In the genomic region with DNA sequence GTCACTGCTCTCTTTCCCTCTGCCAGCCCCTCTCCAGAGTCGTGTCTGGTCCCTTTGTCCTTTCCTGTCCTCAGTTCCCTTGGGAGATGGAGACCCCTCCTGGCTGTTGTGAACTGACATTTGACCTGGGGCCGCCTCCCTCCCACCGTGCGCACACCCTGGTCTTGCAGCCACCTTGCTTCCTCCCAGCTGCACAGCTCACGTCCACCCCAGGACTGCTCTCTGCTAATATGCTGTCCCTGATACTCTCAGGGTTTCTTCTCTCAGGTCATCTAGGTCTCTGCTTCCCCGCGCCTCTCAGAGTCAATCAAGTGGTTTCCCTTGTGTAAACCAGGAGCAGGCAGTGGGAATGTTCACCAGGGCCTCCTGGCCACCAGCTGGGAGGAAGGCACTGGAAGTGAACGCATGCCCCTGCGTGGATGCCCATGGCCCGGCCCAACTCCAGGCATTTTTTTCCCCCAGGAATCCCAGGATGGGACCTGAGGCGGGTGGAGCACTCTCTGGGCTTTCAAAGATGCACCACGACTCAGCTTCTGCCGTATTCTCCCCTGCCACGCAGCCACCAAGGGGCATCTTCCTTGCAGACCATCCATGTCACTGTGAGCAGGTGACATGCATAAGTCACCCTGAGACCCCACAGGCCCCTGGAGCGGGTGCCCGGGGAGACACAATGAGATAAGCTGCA, we compare ENCODE assay signal across 19 cellular contexts.
A peak's percentile ranks its signal among the peaks of the same experiment; 100 is the strongest.
DNase-seq lines count a peak whose midpoint lies in the region; ATAC-seq and TF ChIP-seq lines count a peak whose summit lies in the region.
"Had no signal": no experiment of that assay in that cellular context is flagged by ENCODE, and none has a peak within 500 bp of the region (broad histone marks: within the 10 kb centered on the region; RNA-seq: fewer than 3 reads in every experiment).

No MANE protein-coding gene starts in this region.

- H3K36me3 ChIP-seq in right atrium auricular region (no peaks in the 10 kb centered on the region), lower lobe of right lung (no peaks in the 10 kb centered on the region), upper lobe of right lung (no peaks in the 10 kb centered on the region)
- H3K36me3 ChIP-seq: BLaER1 had no signal

- H3K27ac ChIP-seq in right atrium auricular region (no peak overlapping the region), lower lobe of right lung (no peak overlapping the region), upper lobe of right lung (no peak overlapping the region)
- H3K27ac ChIP-seq: BLaER1, RWPE1 had no signal

- H3K4me1 ChIP-seq in right atrium auricular region (no peaks in the 10 kb centered on the region), lower lobe of right lung (no peaks in the 10 kb centered on the region), upper lobe of right lung (peaks cover 4% of the 10 kb centered on the region)

- peaks cover 15% of the 10 kb centered on the region for H3K9me3 Mint-ChIP-seq in chondrocyte (ENCODE audit: low read depth)

- ATAC-seq in Right ventricle myocardium inferior, result no peak
- no peak for ATAC-seq in lower lobe of right lung
- ATAC-seq in upper lobe of right lung, result no peak
- ATAC-seq in GM19397 (IDR thresholded peaks at IDR 0.05; ENCODE audit: unreplicated experiment), result no peak
- ATAC-seq: PC-3 had no signal

- no peak for TF ChIP-seq CTCF in right atrium auricular region (IDR thresholded peaks at IDR 0.05)
- no peak for TF ChIP-seq CTCF in chondrocyte (IDR thresholded peaks at IDR 0.05)
- TF ChIP-seq CTCF in lower lobe of right lung (IDR thresholded peaks at IDR 0.05), result no peak
- TF ChIP-seq CTCF in upper lobe of right lung (IDR thresholded peaks at IDR 0.05), result no peak

- H3K9me3 ChIP-seq in right atrium auricular region (peaks cover 0 to 10% of the 10 kb centered on the region in 2 donors), lower lobe of right lung (no peaks in the 10 kb centered on the region), upper lobe of right lung (peaks cover 10% of the 10 kb centered on the region)

- peak; percentile 33 for DNase-seq in Right ventricle myocardium inferior (ENCODE audit: missing footprints)
- DNase-seq in right atrium auricular region (ENCODE audit: low spot score), result no peak
- peak; percentile 66 for DNase-seq in chondrocyte (ENCODE audit: low spot score)
- DNase-seq in lower lobe of right lung, result peak; percentile 28
- DNase-seq in upper lobe of right lung, result peak; percentile 54
- DNase-seq in SHP77 treated with DMSO at 0.1 percent for 48 hours (lab: John Stamatoyannopoulos, UW), result no peak
- DNase-seq in activated CD4-positive, CD25-positive, alpha-beta regulatory T cell treated with anti-CD3 and anti-CD28 coated beads, Interleukin-2, amount 50 U/mL, for 72 hours, result no peak
- DNase-seq: DND-41, GOT3, KG1, NCI-H1417 treated with DMSO at 0.1 percent for 48 hours, NCI-H2029, NCI-H2171 treated with DMSO at 0.1 percent for 48 hours, NCI-H446 treated with DMSO at 0.1 percent for 48 hours, PC-3 had no signal

- no peak overlapping the region for H3K4me3 ChIP-seq in right atrium auricular region
- H3K4me3 ChIP-seq in lower lobe of right lung, result no peak overlapping the region
- no peak overlapping the region for H3K4me3 ChIP-seq in upper lobe of right lung
- H3K4me3 ChIP-seq: BLaER1 had no signal

- intact Hi-C loops in Right ventricle myocardium inferior (cut with DNase I), result no loop called here
- intact Hi-C loops in lower lobe of right lung (cut with DNase I), result no loop called here
- intact Hi-C loops in upper lobe of right lung (cut with DNase I), result no loop called here

- H3K27me3 Mint-ChIP-seq in chondrocyte (ENCODE audit: low read depth), result peaks cover 40% of the 10 kb centered on the region

- H3K27me3 ChIP-seq in right atrium auricular region (no peaks in the 10 kb centered on the region), lower lobe of right lung (ENCODE audit: low read depth) (peaks cover 13% of the 10 kb centered on the region), upper lobe of right lung (peaks cover 7% of the 10 kb centered on the region)
- H3K27me3 ChIP-seq: BLaER1 had no signal

- H3K4me3 Mint-ChIP-seq in chondrocyte (ENCODE audit: unreplicated experiment), result no peak overlapping the region
- H3K4me3 Mint-ChIP-seq: CD8-positive, alpha-beta memory T cell had no signal

- H3K36me3 Mint-ChIP-seq in chondrocyte (ENCODE audit: low read depth), result peaks cover 3% of the 10 kb centered on the region
- H3K36me3 Mint-ChIP-seq: CD8-positive, alpha-beta memory T cell had no signal

- H3K4me1 Mint-ChIP-seq in chondrocyte (ENCODE audit: low read depth), result no peaks in the 10 kb centered on the region
- H3K4me1 Mint-ChIP-seq: CD8-positive, alpha-beta memory T cell had no signal

- no peak overlapping the region for H3K27ac Mint-ChIP-seq in chondrocyte (ENCODE audit: unreplicated experiment)
- H3K27ac Mint-ChIP-seq: CD8-positive, alpha-beta memory T cell had no signal

Comparison
In these comparisons a context has a peak if more than half of its experiments do, and no peak if none do; other contexts are left out.
1. DNase-seq: peak in Right ventricle myocardium inferior (single experiment), chondrocyte (single experiment), lower lobe of right lung (single experiment) and upper lobe of right lung (single experiment); none in right atrium auricular region (single experiment), SHP77 treated with DMSO at 0.1 percent for 48 hours (single experiment) and activated CD4-positive, CD25-positive, alpha-beta regulatory T cell treated with anti-CD3 and anti-CD28 coated beads, Interleukin-2, amount 50 U/mL, for 72 hours (single experiment).